11 cellular contexts compared by ENCODE assay signal in genomic region chr2:10404324-10405143, GRCh38. TPM values are rescaled to one million over a fixed set of nuclear protein-coding genes. Genes with fewer than 3 reads are reported as not detected.
A peak's percentile ranks its signal among the peaks of the same experiment; 100 is the strongest.
DNase-seq lines count a peak whose midpoint lies in the region; ATAC-seq and TF ChIP-seq lines count a peak whose summit lies in the region.
"Had no signal": no experiment of that assay in that cellular context is flagged by ENCODE, and none has a peak within 500 bp of the region (broad histone marks: within the 10 kb centered on the region; RNA-seq: fewer than 3 reads in every experiment).

No MANE protein-coding gene starts in this region.

- H3K27me3 ChIP-seq in ACC112 (ENCODE audit: insufficient read depth, low read length), result no peaks in the 10 kb centered on the region
- H3K27me3 ChIP-seq in PC-9 (ENCODE audit: insufficient read depth, low read depth), result no peaks in the 10 kb centered on the region
- no peaks in the 10 kb centered on the region for H3K27me3 ChIP-seq in naive thymus-derived CD4-positive, alpha-beta T cell (ENCODE audit: control insufficient read depth in 2 of 2, insufficient read depth in 2 of 2, low read length in 2 of 2)
- H3K27me3 ChIP-seq: brain microvascular endothelial cell had no signal

- intact Hi-C loops in PC-9 (cut with micrococcal nuclease; ENCODE audit: unreplicated experiment), result loop anchor here (1.0 to 2.0 kb wide), 3 partner anchors 18 to 73 kb away; no protein-coding TSS in a partner anchor
- intact Hi-C loops in naive thymus-derived CD4-positive, alpha-beta T cell (cut with micrococcal nuclease), result loop anchor here in 1 of 2 donors (5.0 kb wide), 1 partner anchor 262 kb away; no protein-coding TSS in a partner anchor

- H3K27me3 Mint-ChIP-seq in naive thymus-derived CD4-positive, alpha-beta T cell, result peaks cover 0 to 2% (median 0%) of the 10 kb centered on the region in 5 donors

- DNase-seq in PC-9 (no peak), epithelial cell of esophagus (ENCODE audit: low read depth) (peak; percentile 52), GM20000 (ENCODE audit: low spot score) (no peak), 8988T (no peak)
- DNase-seq in naive thymus-derived CD4-positive, alpha-beta T cell, result no peak
- DNase-seq: activated CD4-positive, alpha-beta T cell treated with anti-CD3 and anti-CD28 coated beads for 48 hours; OCI-M1 had no signal

- H3K36me3 ChIP-seq in ACC112 (ENCODE audit: insufficient read depth, low read length) (peaks cover 6% of the 10 kb centered on the region), PC-9 (ENCODE audit: low read depth) (peaks cover 6% of the 10 kb centered on the region; the same call in 1 of the 2 replicates)
- peaks cover 0 to 25% (median 0%) of the 10 kb centered on the region in 3 experiments for H3K36me3 ChIP-seq in naive thymus-derived CD4-positive, alpha-beta T cell (ENCODE audit: control insufficient read depth in 2 of 3, insufficient read depth in 3 of 3, low read length in 3 of 3)
- H3K36me3 ChIP-seq: brain microvascular endothelial cell had no signal

- no peak for TF ChIP-seq CTCF in PC-9 (conservative IDR thresholded peaks at IDR 0.05)
- TF ChIP-seq CTCF in epithelial cell of esophagus (IDR thresholded peaks at IDR 0.05; ENCODE audit: insufficient read depth, low read depth, low read length, missing control alignments), result no peak
- no peak for TF ChIP-seq CTCF in GM20000 (IDR thresholded peaks at IDR 0.05; ENCODE audit: extremely low read depth, missing control alignments)

- H3K4me3 ChIP-seq in ACC112 (ENCODE audit: low read depth, low read length) (peak overlapping the region; percentile 11; the same call in 1 of the 2 replicates), PC-9 (no peak overlapping the region), epithelial cell of esophagus (ENCODE audit: low read length) (no peak overlapping the region)
- H3K4me3 ChIP-seq in naive thymus-derived CD4-positive, alpha-beta T cell (ENCODE audit: low read length), result no peak overlapping the region

- H3K4me2 ChIP-seq in PC-9, result peak overlapping the region; percentile 88

- ATAC-seq in naive thymus-derived CD4-positive, alpha-beta T cell, result no peak
- ATAC-seq in GM21786 (IDR thresholded peaks at IDR 0.05; ENCODE audit: unreplicated experiment) (no peak), GM21360 (IDR thresholded peaks at IDR 0.05; ENCODE audit: unreplicated experiment) (no peak)

- H3F3A ChIP-seq in PC-9 (ENCODE audit: insufficient read depth, low read depth), result peaks cover 78% of the 10 kb centered on the region

- H3K4me1 ChIP-seq in ACC112 (ENCODE audit: control insufficient read depth, insufficient read depth, low read length, unreplicated experiment) (peaks cover 83% of the 10 kb centered on the region), PC-9 (replicated peaks; ENCODE audit: insufficient read depth) (peaks cover 89% of the 10 kb centered on the region)
- peaks cover 42 to 67% of the 10 kb centered on the region in 2 donors for H3K4me1 ChIP-seq in naive thymus-derived CD4-positive, alpha-beta T cell (ENCODE audit: control insufficient read depth in 2 of 2, insufficient read depth in 2 of 2, low read length in 2 of 2)

- H3K4me3 Mint-ChIP-seq in naive thymus-derived CD4-positive, alpha-beta T cell, result no peak overlapping the region

- H3K79me2 ChIP-seq in ACC112 (ENCODE audit: control insufficient read depth, insufficient read depth, low read length, unreplicated experiment) (peaks cover 10% of the 10 kb centered on the region), PC-9 (ENCODE audit: low read depth) (peaks cover 73% of the 10 kb centered on the region)

- H3K4me1 Mint-ChIP-seq in naive thymus-derived CD4-positive, alpha-beta T cell, result peaks cover 38 to 86% (median 77%) of the 10 kb centered on the region in 7 donors

- peak overlapping the region; percentile 79 for H3K27ac ChIP-seq in ACC112 (ENCODE audit: low read depth, low read length)
- H3K27ac ChIP-seq in PC-9, result peak overlapping the region; percentile 97
- H3K27ac ChIP-seq in naive thymus-derived CD4-positive, alpha-beta T cell (ENCODE audit: low read depth, low read length), result no peak overlapping the region
- H3K27ac ChIP-seq: brain microvascular endothelial cell had no signal

- no TSS peak for BruUV-seq in PC-9 (replicated peaks; lab: Mats Ljungman, UMichigan)

- no peaks in the 10 kb centered on the region for H3K9me2 ChIP-seq in PC-9 (ENCODE audit: insufficient read depth)

- POLR2A ChIA-PET in PC-9 (lab: Charles Lee; ENCODE audit: unreplicated experiment), result interaction anchor here (0.6 kb wide), 1 partner anchor 121 kb away, joined by 4 read pairs; no protein-coding TSS in a partner anchor
- POLR2A ChIA-PET in naive thymus-derived CD4-positive, alpha-beta T cell (lab: Charles Lee), result interaction anchor here (1.1 kb wide), 1 partner anchor 75 kb away, joined by 3 read pairs; no protein-coding TSS in a partner anchor

- H3K9me3 Mint-ChIP-seq in naive thymus-derived CD4-positive, alpha-beta T cell, result peaks cover 0 to 4% (median 0%) of the 10 kb centered on the region in 11 donors

- peak overlapping the region in 5 of 9 donors; percentile 3 to 82 (median 31) for H3K27ac Mint-ChIP-seq in naive thymus-derived CD4-positive, alpha-beta T cell

- peaks cover 0 to 23% (median 6%) of the 10 kb centered on the region in 5 donors for H3K36me3 Mint-ChIP-seq in naive thymus-derived CD4-positive, alpha-beta T cell

- H2AFZ ChIP-seq in ACC112 (ENCODE audit: low read length, unreplicated experiment) (no peak overlapping the region), PC-9 (no peak overlapping the region)

- CTCF ChIA-PET in PC-9 (lab: Charles Lee), result no interaction called here
- CTCF ChIA-PET in naive thymus-derived CD4-positive, alpha-beta T cell (lab: Charles Lee), result interaction anchor here (1.5 to 7.5 kb wide), 2 partner anchors 76 to 98 kb away, joined by 3 to 93 read pairs; no protein-coding TSS in a partner anchor

- H4K20me1 ChIP-seq in PC-9 (ENCODE audit: insufficient read depth), result 0 out of 2 replicates have a peak, but pooled peaks cover 9% of the 10 kb centered on the region

- H3K9me3 ChIP-seq in PC-9 (ENCODE audit: insufficient read depth, low read depth), result no peaks in the 10 kb centered on the region
- no peaks in the 10 kb centered on the region for H3K9me3 ChIP-seq in naive thymus-derived CD4-positive, alpha-beta T cell (ENCODE audit: control insufficient read depth in 2 of 3, low read length in 3 of 3)

RNA-seq across cellular contexts. Expression of gene ODC1, which starts 43.6 kb away (rescaled TPM):
- total RNA-seq in PC-9 (2021), result 39.9 and 40.5 TPM in 2 replicates
- 10 to 100 TPM; 32.7 to 88.2 (median 52.4) TPM for total RNA-seq in naive thymus-derived CD4-positive, alpha-beta T cell
- 10 to 100 TPM; 48.3 to 66.5 TPM for polyA plus RNA-seq in naive thymus-derived CD4-positive, alpha-beta T cell
